8 cellular contexts compared by ENCODE assay signal in the genomic region with DNA sequence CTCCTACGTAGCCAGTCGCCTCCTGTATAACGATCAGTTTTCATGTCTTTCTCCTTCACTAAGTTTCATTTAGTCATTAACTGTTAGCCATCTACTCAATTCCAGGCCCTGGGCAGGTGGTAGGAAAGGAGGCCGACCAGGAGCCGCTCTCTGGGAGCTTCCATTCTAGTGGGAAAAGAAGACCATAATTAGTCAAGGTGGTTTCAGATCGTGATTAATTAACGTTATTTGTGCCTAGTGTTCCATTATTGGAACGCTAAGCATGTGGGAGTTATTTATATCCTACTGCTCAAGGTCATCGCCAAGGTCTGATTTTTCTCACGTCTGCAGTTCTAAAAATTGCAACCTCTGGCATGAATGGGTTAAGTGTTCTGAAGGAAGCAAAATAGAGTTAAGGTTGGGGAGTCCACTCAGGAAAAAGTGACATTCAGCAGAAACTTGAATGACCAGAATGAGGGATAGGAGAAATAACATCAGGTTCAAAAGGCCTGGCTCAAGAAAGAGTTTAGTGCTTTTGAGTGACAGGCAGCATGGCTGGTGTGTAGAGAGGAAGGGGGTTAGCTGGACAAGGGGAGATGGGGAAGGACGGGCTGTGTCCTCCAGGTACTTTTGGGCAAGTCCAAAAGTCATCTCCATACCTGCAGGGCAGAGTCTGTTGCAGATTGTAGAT. TPM values are rescaled to one million over a fixed set of nuclear protein-coding genes. Genes with fewer than 3 reads are reported as not detected.
DNase-seq lines count a peak whose midpoint lies in the region; ATAC-seq and TF ChIP-seq lines count a peak whose summit lies in the region.

No MANE protein-coding gene starts in this region.

- H3K27me3 Mint-ChIP-seq in activated naive CD4-positive, alpha-beta T cell treated with anti-CD3 and anti-CD28 coated beads, Interleukin-2, amount 10 ng/mL, durations not matched to agents 7 days and 5 days = peaks cover 11% of the 10 kb centered on the region

- in situ Hi-C loops in transverse colon (cut with MboI; ENCODE audit: low pct_ligation_motif_present in 1 of 4, low pct_unique_long_range_greater_than_20kb in 1 of 4, low sequenced_read_pairs in 3 of 4) = no loop called here

- no peaks in the 10 kb centered on the region for H3K27me3 ChIP-seq in liver (ENCODE audit: control insufficient read depth in 4 of 4, insufficient read depth in 4 of 4, low read length in 3 of 4)
- no peaks in the 10 kb centered on the region for H3K27me3 ChIP-seq in transverse colon

- ATAC-seq in GM18861 (IDR thresholded peaks at IDR 0.05; ENCODE audit: unreplicated experiment) = no peak

- intact Hi-C loops in transverse colon (cut with DNase I; ENCODE audit: low total_unique reads) = no loop called here

- H3K27ac Mint-ChIP-seq in activated naive CD4-positive, alpha-beta T cell treated with anti-CD3 and anti-CD28 coated beads, Interleukin-2, amount 10 ng/mL, durations not matched to agents 7 days and 5 days = peak overlapping the region; percentile 93

- no peak for TF ChIP-seq CTCF in liver (IDR thresholded peaks at IDR 0.05; ENCODE audit: low read depth, low read length, missing input control)
- no peak for TF ChIP-seq CTCF in transverse colon (IDR thresholded peaks at IDR 0.05)

- H3K9me3 Mint-ChIP-seq in activated naive CD4-positive, alpha-beta T cell treated with anti-CD3 and anti-CD28 coated beads, Interleukin-2, amount 10 ng/mL, durations not matched to agents 7 days and 5 days = no peaks in the 10 kb centered on the region

- DNase-seq in activated naive CD4-positive, alpha-beta T cell treated with anti-CD3 and anti-CD28 coated beads, Interleukin-2, amount 10 ng/mL, durations not matched to agents 7 days and 5 days = no peak
- DNase-seq in activated naive CD4-positive, alpha-beta T cell (lab: John Stamatoyannopoulos, UW) = no peak
- DNase-seq in transverse colon (no peak), GM03348 (ENCODE audit: low spot score) (no peak), SKM-1 (lab: John Stamatoyannopoulos, UW; ENCODE audit: unreplicated experiment) (no peak)

- H3K36me3 ChIP-seq in liver (ENCODE audit: control insufficient read depth in 4 of 4, insufficient read depth in 3 of 4, low read depth in 1 of 4, low read length in 3 of 4) = peaks cover 0 to 15% (median 4%) of the 10 kb centered on the region in 4 donors
- peaks cover 0 to 16% (median 0%) of the 10 kb centered on the region in 4 donors for H3K36me3 ChIP-seq in transverse colon

- TF ChIP-seq RAD21 in liver (IDR thresholded peaks at IDR 0.05) = no peak

- CTCF ChIA-PET in activated naive CD4-positive, alpha-beta T cell treated with anti-CD3 and anti-CD28 coated beads, Interleukin-2, amount 10 ng/mL, durations not matched to agents 7 days and 5 days (lab: Charles Lee) = interaction anchor here (1.2 to 1.4 kb wide), 2 partner anchors 9 to 32 kb away, joined by 3 to 5 read pairs; no protein-coding TSS in a partner anchor

- H3K4me1 ChIP-seq in liver (ENCODE audit: control insufficient read depth in 4 of 4, insufficient read depth in 4 of 4, low read length in 3 of 4) = peaks cover 0 to 18% (median 10%) of the 10 kb centered on the region in 4 donors
- H3K4me1 ChIP-seq in transverse colon = peaks cover 0 to 26% (median 19%) of the 10 kb centered on the region in 4 donors

- peak overlapping the region; percentile 72 for H3K27ac ChIP-seq in angular gyrus (ENCODE audit: low read depth, low read length)
- H3K27ac ChIP-seq in liver (ENCODE audit: low read depth in 1 of 2, low read length in 2 of 2) = peak overlapping the region; percentile 86 to 87
- H3K27ac ChIP-seq in transverse colon = peak overlapping the region; percentile 93 to 100 (median 97)

- H3K9me3 ChIP-seq in liver (ENCODE audit: control insufficient read depth in 4 of 4, low read length in 3 of 4) (no peaks in the 10 kb centered on the region), transverse colon (no peaks in the 10 kb centered on the region)

- peaks cover 43% of the 10 kb centered on the region for H3K36me3 Mint-ChIP-seq in activated naive CD4-positive, alpha-beta T cell treated with anti-CD3 and anti-CD28 coated beads, Interleukin-2, amount 10 ng/mL, durations not matched to agents 7 days and 5 days

- peak overlapping the region; percentile 95 for H3K4me3 Mint-ChIP-seq in activated naive CD4-positive, alpha-beta T cell treated with anti-CD3 and anti-CD28 coated beads, Interleukin-2, amount 10 ng/mL, durations not matched to agents 7 days and 5 days

- TF ChIP-seq EP300 in transverse colon (IDR thresholded peaks at IDR 0.05; ENCODE audit: low read depth) = no peak

- 9% methylated on average over 11 of the region's 11 CpGs for WGBS in liver
- 5% methylated on average over 11 of the region's 11 CpGs; no CpG with 5 or more reads in 1 of the 2 donors for WGBS in transverse colon (ENCODE audit: low coverage in 1 of 2), 2 donors

- H3K9ac ChIP-seq in liver (ENCODE audit: low read depth in 1 of 2, low read length in 2 of 2) = peak overlapping the region; percentile 82 to 98

- H3K4me3 ChIP-seq in liver (ENCODE audit: low read depth in 1 of 3, low read length in 3 of 3) = peak overlapping the region; percentile 60 to 85 (median 84)
- peak overlapping the region; percentile 63 to 96 (median 82) for H3K4me3 ChIP-seq in transverse colon

- no peak for TF ChIP-seq POLR2A in transverse colon (IDR thresholded peaks at IDR 0.05)

- H3K4me1 Mint-ChIP-seq in activated naive CD4-positive, alpha-beta T cell treated with anti-CD3 and anti-CD28 coated beads, Interleukin-2, amount 10 ng/mL, durations not matched to agents 7 days and 5 days = peaks cover 50% of the 10 kb centered on the region

TF ChIP-seq in liver, 16 proteins besides CTCF, POLR2A, EP300 and RAD21:
- no peak for TF ChIP-seq EGR1 (IDR thresholded peaks at IDR 0.05; ENCODE audit: low read depth in 2 of 2)
- TF ChIP-seq YY1 (IDR thresholded peaks at IDR 0.05) = peak; percentile 9
- peak in 1 of 2 donors; percentile 26 for TF ChIP-seq HNF4A (conservative IDR thresholded peaks at IDR 0.05)
- no peak for TF ChIP-seq JUND (IDR thresholded peaks at IDR 0.05)
- peak; percentile 34 for TF ChIP-seq HNF4G (IDR thresholded peaks at IDR 0.05)
- TF ChIP-seq GABPA (IDR thresholded peaks at IDR 0.05 in 1 of 2, conservative IDR thresholded peaks at IDR 0.05 in 1 of 2) = no peak
- no peak for TF ChIP-seq FOXA2 (IDR thresholded peaks at IDR 0.05)

RNA-seq across cellular contexts. Expression of gene SLC9A8, which starts 0.8 kb away (rescaled TPM):
- total RNA-seq in liver = 1 to 10 TPM; 9.2 to 9.5 TPM
- polyA plus RNA-seq in liver = 1 to 10 TPM; 4.0 to 8.0 TPM
- 10 to 100 TPM in 3 of 4 donors, 1 to 10 TPM in 1; 9.0 to 31.0 (median 16.6) TPM for total RNA-seq in transverse colon
